In genomic region chrX:19156223-19156622, GRCh38 we compare ENCODE assay signal across 23 cellular contexts. TPM values are rescaled to one million over a fixed set of nuclear protein-coding genes. Genes with fewer than 3 reads are reported as not detected.
DNase-seq lines count a peak whose midpoint lies in the region; FAIRE-seq and TF ChIP-seq lines count a peak whose summit lies in the region.
"Had no signal": no experiment of that assay in that cellular context is flagged by ENCODE, and none has a peak within 500 bp of the region (broad histone marks: within the 10 kb centered on the region; RNA-seq: fewer than 3 reads in every experiment).

No MANE protein-coding gene starts in this region.

- no peaks in the 10 kb centered on the region for H3K9me3 ChIP-seq in NT2/D1 (ENCODE audit: insufficient read depth, low read length)
- no peaks in the 10 kb centered on the region for H3K9me3 ChIP-seq in small intestine (ENCODE audit: control insufficient read depth, low read depth)
- H3K9me3 ChIP-seq in sigmoid colon = no peaks in the 10 kb centered on the region
- H3K9me3 ChIP-seq: esophagus squamous epithelium, tibial artery had no signal

- FAIRE-seq in small intestine (lab: Jason Lieb, UNC) = no peak
- FAIRE-seq: K562 had no signal

- no peaks in the 10 kb centered on the region for H3K4me1 ChIP-seq in NT2/D1 (ENCODE audit: insufficient read depth, insufficient read length)
- no peaks in the 10 kb centered on the region for H3K4me1 ChIP-seq in small intestine (ENCODE audit: control insufficient read depth in 2 of 2, insufficient read depth in 1 of 2, low read depth in 1 of 2, low read length in 1 of 2)
- no peaks in the 10 kb centered on the region for H3K4me1 ChIP-seq in sigmoid colon
- H3K4me1 ChIP-seq: esophagus squamous epithelium, tibial artery had no signal

- DNase-seq in NCI-H748 (lab: John Stamatoyannopoulos, UW; ENCODE audit: unreplicated experiment) (peak; percentile 59), NCI-H748 treated with DMSO at 0.1 percent for 48 hours (lab: John Stamatoyannopoulos, UW) (no peak), NT2/D1 (ENCODE audit: low read depth, low spot score) (peak; percentile 9), fibroblast of gingiva (ENCODE audit: low read depth) (peak; percentile 3), small intestine (peak; percentile 19), OCI-M2 (lab: John Stamatoyannopoulos, UW; ENCODE audit: unreplicated experiment) (no peak), sigmoid colon (no peak)
- no peak for DNase-seq in central memory CD4-positive, alpha-beta T cell
- DNase-seq: activated CD4-positive, alpha-beta T cell treated with anti-CD3 and anti-CD28 coated beads for 4 hours; activated CD8-positive, alpha-beta memory T cell treated with anti-CD3 and anti-CD28 coated beads, Interleukin-2, amount 50 U/mL, for 48 hours; activated gamma-delta T cell; CD4-positive, alpha-beta T cell; effector CD4-positive, alpha-beta T cell; esophagus squamous epithelium; GOT3; kidney; NCI-H1105 treated with DMSO at 0.1 percent for 48 hours; NCI-H2171; NCI-H82; nephron progenitor cell; stimulated activated naive B cell treated with anti-CD40 and anti-IgM and Interleukin-4, amounts not matched to agents 10 μg/mL and 1 μg/mL and 100 μg/mL, for 72 hours; tibial artery had no signal

- no peak for TF ChIP-seq CTCF in sigmoid colon (IDR thresholded peaks at IDR 0.05)

- 5 to 24% (median 18%) methylated on average over 4 of the region's 4 CpGs for WGBS in small intestine, 3 donors
- WGBS in sigmoid colon, 2 donors = 7 to 37% methylated on average over 4 of the region's 4 CpGs

- TF ChIP-seq EP300 in sigmoid colon (IDR thresholded peaks at IDR 0.05) = no peak

- TF ChIP-seq POLR2A in sigmoid colon (IDR thresholded peaks at IDR 0.05) = no peak

- intact Hi-C loops in sigmoid colon (cut with DNase I) = no loop called here

- H3K36me3 ChIP-seq in NT2/D1 (ENCODE audit: insufficient read depth, insufficient read length, low read length) = no peaks in the 10 kb centered on the region
- no peaks in the 10 kb centered on the region for H3K36me3 ChIP-seq in small intestine (ENCODE audit: control insufficient read depth in 2 of 2, insufficient read depth in 2 of 2, low read length in 2 of 2)
- no peaks in the 10 kb centered on the region for H3K36me3 ChIP-seq in sigmoid colon
- H3K36me3 ChIP-seq: esophagus squamous epithelium, tibial artery had no signal

- H3K27ac ChIP-seq in small intestine (ENCODE audit: low read depth in 1 of 2, low read length in 1 of 2) = no peak overlapping the region
- no peak overlapping the region for H3K27ac ChIP-seq in sigmoid colon
- H3K27ac ChIP-seq: esophagus squamous epithelium, tibial artery had no signal

- H3K9ac ChIP-seq in NT2/D1 (ENCODE audit: insufficient read length, low read depth) = no peak overlapping the region

- H3K27me3 ChIP-seq in NT2/D1 (ENCODE audit: insufficient read depth, insufficient read length) = no peaks in the 10 kb centered on the region
- H3K27me3 ChIP-seq in small intestine (ENCODE audit: control insufficient read depth in 2 of 2, insufficient read depth in 2 of 2, low read length in 2 of 2) = no peaks in the 10 kb centered on the region
- H3K27me3 ChIP-seq in sigmoid colon = no peaks in the 10 kb centered on the region
- H3K27me3 ChIP-seq: esophagus squamous epithelium, tibial artery had no signal

- H3K4me3 ChIP-seq in NT2/D1 (ENCODE audit: insufficient read length, low read depth) (no peak overlapping the region), small intestine (ENCODE audit: low read depth in 1 of 2, low read length in 2 of 2) (no peak overlapping the region), sigmoid colon (no peak overlapping the region)
- H3K4me3 ChIP-seq: esophagus squamous epithelium, K562, tibial artery had no signal

RNA-seq across cellular contexts. Expression of gene ADGRG2, which starts 34.0 kb away (rescaled TPM):
- polyA plus RNA-seq in small intestine = 1 to 10 TPM in 1 of 3 donors, under 1 TPM in 2; under 0.01 to 1.6 (median 0.22) TPM
- total RNA-seq in sigmoid colon = 1 to 10 TPM in 2 of 4 donors, under 1 TPM in 2; 0.66 to 2.5 (median 1.4) TPM
- under 1 TPM in 2 of 3 donors, not detected in 1; under 0.01 to 0.93 TPM for polyA plus RNA-seq in sigmoid colon
- total RNA-seq: CD4-positive, alpha-beta T cell; K562 had no signal

Comparison
In these comparisons a context has a peak if more than half of its experiments do, and no peak if none do; other contexts are left out.
1. DNase-seq: peak in NCI-H748 (single experiment), NT2/D1 (single experiment), fibroblast of gingiva (single experiment) and small intestine (single experiment); none in NCI-H748 treated with DMSO at 0.1 percent for 48 hours (single experiment), central memory CD4-positive, alpha-beta T cell (single experiment), OCI-M2 (single experiment) and sigmoid colon (single experiment).